ENCODE assay signal across 26 cellular contexts in genomic region chr9:124009835-124010226, GRCh38. TPM values are rescaled to one million over a fixed set of nuclear protein-coding genes. Genes with fewer than 3 reads are reported as not detected.
A peak's percentile ranks its signal among the peaks of the same experiment; 100 is the strongest.
DNase-seq lines count a peak whose midpoint lies in the region; ATAC-seq and TF ChIP-seq lines count a peak whose summit lies in the region.
"Had no signal": no experiment of that assay in that cellular context is flagged by ENCODE, and none has a peak within 500 bp of the region (broad histone marks: within the 10 kb centered on the region; RNA-seq: fewer than 3 reads in every experiment).

No MANE protein-coding gene starts in this region.

- H3K36me3 ChIP-seq in CD4-positive, CD25-positive, alpha-beta regulatory T cell (ENCODE audit: control insufficient read depth, insufficient read depth, low read length): no peaks in the 10 kb centered on the region
- H3K36me3 ChIP-seq: adrenal gland; BLaER1 treated with 17β-estradiol and CSF1 and Interleukin-3, amounts not matched to agents 10 nM and 100 nM; spleen; vagina had no signal

- H3K27ac Mint-ChIP-seq in CD4-positive, CD25-positive, alpha-beta regulatory T cell: no peak overlapping the region
- H3K27ac Mint-ChIP-seq in WTC11 (no peak overlapping the region), endothelial cell (ENCODE audit: unreplicated experiment) (no peak overlapping the region)

- POLR2A ChIA-PET in WTC11 (lab: Charles Lee): no interaction called here

- peak overlapping the region in 3 of 4 donors; percentile 5 to 74 (median 24) for H3K4me3 Mint-ChIP-seq in CD4-positive, CD25-positive, alpha-beta regulatory T cell
- peak overlapping the region; percentile 64 for H3K4me3 Mint-ChIP-seq in WTC11
- H3K4me3 Mint-ChIP-seq in endothelial cell (ENCODE audit: unreplicated experiment): peak overlapping the region; percentile 62
- H3K4me3 Mint-ChIP-seq: activated T-cell treated with anti-CD3 and anti-CD28 coated beads, Interleukin-2, amount 50 U/mL, for 4 hours had no signal

- H3K27ac ChIP-seq in CD4-positive, CD25-positive, alpha-beta regulatory T cell (ENCODE audit: insufficient read depth, low read length, poor library complexity, severe bottlenecking): no peak overlapping the region
- H3K27ac ChIP-seq: A549; adrenal gland; BLaER1 treated with 17β-estradiol and CSF1 and Interleukin-3, amounts not matched to agents 10 nM and 100 nM; psoas muscle; spleen; vagina had no signal

- peaks cover 31% of the 10 kb centered on the region for H3K4me1 ChIP-seq in CD4-positive, CD25-positive, alpha-beta regulatory T cell (ENCODE audit: control insufficient read depth, insufficient read depth, low read length, poor library complexity, severe bottlenecking)

- peaks cover 45% of the 10 kb centered on the region for H3K27me3 ChIP-seq in CD4-positive, CD25-positive, alpha-beta regulatory T cell (ENCODE audit: control insufficient read depth, insufficient read depth, low read length)

- CTCF ChIA-PET in WTC11 (lab: Charles Lee): no interaction called here

- TF ChIP-seq CTCF in WTC11 (IDR thresholded peaks at IDR 0.05) (no peak), endothelial cell (IDR thresholded peaks at IDR 0.05; ENCODE audit: unreplicated experiment) (no peak)

- no peaks in the 10 kb centered on the region for H3K36me3 Mint-ChIP-seq in CD4-positive, CD25-positive, alpha-beta regulatory T cell
- H3K36me3 Mint-ChIP-seq in WTC11 (no peaks in the 10 kb centered on the region), endothelial cell (ENCODE audit: low read depth, unreplicated experiment) (peaks cover 12% of the 10 kb centered on the region)

- peaks cover 0 to 37% (median 15%) of the 10 kb centered on the region in 4 donors for H3K4me1 Mint-ChIP-seq in CD4-positive, CD25-positive, alpha-beta regulatory T cell
- H3K4me1 Mint-ChIP-seq in WTC11 (peaks cover 65% of the 10 kb centered on the region), endothelial cell (ENCODE audit: unreplicated experiment) (peaks cover 21% of the 10 kb centered on the region)

- no peak for ATAC-seq in CD4-positive, CD25-positive, alpha-beta regulatory T cell (ENCODE audit: low read depth in 2 of 2)
- ATAC-seq in WTC11: no peak
- no peak for ATAC-seq in SK-N-SH treated with all-trans-retinoic acid at 6 μM for 48 hours
- no peak for ATAC-seq in HG03280 (IDR thresholded peaks at IDR 0.05; ENCODE audit: unreplicated experiment)
- ATAC-seq: A549; activated T-cell treated with anti-CD3 and anti-CD28 coated beads, Interleukin-2, amount 50 U/mL, for 4 hours; esophagus mucosa; HCT116; left cardiac atrium; psoas muscle had no signal

- DNase-seq in NCI-H2171 treated with DMSO at 0.1 percent for 48 hours (lab: John Stamatoyannopoulos, UW) (peak; percentile 69), NCI-H2171 (lab: John Stamatoyannopoulos, UW) (no peak), WTC11 (ENCODE audit: low spot score) (no peak), endothelial cell (ENCODE audit: low spot score) (no peak), cerebellar nuclear complex (lab: John Stamatoyannopoulos, UW) (no peak)
- DNase-seq in CD4-positive, CD25-positive, alpha-beta regulatory T cell: no peak
- DNase-seq: activated CD4-positive, alpha-beta T cell treated with anti-CD3 and anti-CD28 coated beads for 48 hours; activated T-cell treated with anti-CD3 and anti-CD28 coated beads, Interleukin-2, amount 50 U/mL, for 4 hours; adrenal gland; GDM1; IMR-90; left cardiac atrium; MM.1S; NCI-H1694; NCI-H446; psoas muscle; RPMI8226; SK-N-SH; spleen had no signal

- peaks cover 0 to 5% (median 0%) of the 10 kb centered on the region in 7 donors for H3K9me3 Mint-ChIP-seq in CD4-positive, CD25-positive, alpha-beta regulatory T cell
- H3K9me3 Mint-ChIP-seq in WTC11 (no peaks in the 10 kb centered on the region), endothelial cell (ENCODE audit: unreplicated experiment) (no peaks in the 10 kb centered on the region)
- H3K9me3 Mint-ChIP-seq: activated T-cell treated with anti-CD3 and anti-CD28 coated beads, Interleukin-2, amount 50 U/mL, for 4 hours had no signal

- no peaks in the 10 kb centered on the region for H3K9me3 ChIP-seq in CD4-positive, CD25-positive, alpha-beta regulatory T cell (ENCODE audit: control insufficient read depth in 2 of 2, low read length in 2 of 2)
- H3K9me3 ChIP-seq: A549, adrenal gland, psoas muscle, SK-N-SH, spleen, vagina had no signal

- no peak overlapping the region for H3K4me3 ChIP-seq in CD4-positive, CD25-positive, alpha-beta regulatory T cell (ENCODE audit: low read depth, low read length)
- H3K4me3 ChIP-seq: adrenal gland, psoas muscle, vagina had no signal

- peaks cover 75% of the 10 kb centered on the region for H3K27me3 Mint-ChIP-seq in CD4-positive, CD25-positive, alpha-beta regulatory T cell
- H3K27me3 Mint-ChIP-seq in WTC11 (ENCODE audit: low read depth) (peaks cover 96% of the 10 kb centered on the region), endothelial cell (ENCODE audit: unreplicated experiment) (peaks cover 53% of the 10 kb centered on the region)

TF ChIP-seq in WTC11, 78 proteins besides CTCF, POLR2A, EP300 and RAD21:
- TF ChIP-seq ZNF416 (CRISPR knock-in tag; IDR thresholded peaks at IDR 0.05) (no peak), ZNF232 (CRISPR knock-in tag; IDR thresholded peaks at IDR 0.05) (no peak), TEAD4 (CRISPR knock-in tag; IDR thresholded peaks at IDR 0.05) (no peak), GABPB1 (CRISPR knock-in tag; IDR thresholded peaks at IDR 0.05) (no peak), NFYB (CRISPR knock-in tag; conservative IDR thresholded peaks at IDR 0.05; ENCODE audit: low read depth) (no peak), FOXP1 (CRISPR knock-in tag; IDR thresholded peaks at IDR 0.05; ENCODE audit: borderline replicate concordance) (no peak), NFE2L1 (CRISPR knock-in tag; IDR thresholded peaks at IDR 0.05) (no peak), GTF2I (CRISPR knock-in tag; conservative IDR thresholded peaks at IDR 0.05) (no peak), ZNF671 (CRISPR knock-in tag; IDR thresholded peaks at IDR 0.05) (no peak), JAZF1 (CRISPR knock-in tag; IDR thresholded peaks at IDR 0.05) (no peak)
- TF ChIP-seq, protein P1, sequence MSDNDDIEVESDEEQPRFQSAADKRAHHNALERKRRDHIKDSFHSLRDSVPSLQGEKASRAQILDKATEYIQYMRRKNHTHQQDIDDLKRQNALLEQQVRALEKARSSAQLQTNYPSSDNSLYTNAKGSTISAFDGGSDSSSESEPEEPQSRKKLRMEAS (CRISPR knock-in tag; IDR thresholded peaks at IDR 0.05): no peak

TF ChIP-seq in SK-N-SH treated with all-trans-retinoic acid at 6 μM for 48 hours, 23 proteins besides CTCF, POLR2A, EP300 and RAD21 (continues in another document):
- TF ChIP-seq ZNF565 (CRISPR knock-in tag; conservative IDR thresholded peaks at IDR 0.05; ENCODE audit: low read depth) (no peak), TCF4 (CRISPR knock-in tag; IDR thresholded peaks at IDR 0.05; ENCODE audit: borderline replicate concordance) (no peak), ISL1 (CRISPR knock-in tag; IDR thresholded peaks at IDR 0.05) (no peak), ESRRG (CRISPR knock-in tag; IDR thresholded peaks at IDR 0.05) (no peak), POU6F1 (CRISPR knock-in tag; IDR thresholded peaks at IDR 0.05; ENCODE audit: borderline replicate concordance, low read depth) (no peak), CSRNP3 (CRISPR knock-in tag; IDR thresholded peaks at IDR 0.05) (no peak), ZFP3 (CRISPR knock-in tag; IDR thresholded peaks at IDR 0.05) (no peak), OSR1 (CRISPR knock-in tag; IDR thresholded peaks at IDR 0.05) (no peak), ZC3H10 (CRISPR knock-in tag; IDR thresholded peaks at IDR 0.05) (no peak), CSDC2 (CRISPR knock-in tag; IDR thresholded peaks at IDR 0.05) (no peak), RARB (CRISPR knock-in tag; IDR thresholded peaks at IDR 0.05) (no peak), SNAI2 (CRISPR knock-in tag; IDR thresholded peaks at IDR 0.05) (no peak), ZFP30 (CRISPR knock-in tag; IDR thresholded peaks at IDR 0.05) (no peak)
- TF ChIP-seq, protein P2, sequence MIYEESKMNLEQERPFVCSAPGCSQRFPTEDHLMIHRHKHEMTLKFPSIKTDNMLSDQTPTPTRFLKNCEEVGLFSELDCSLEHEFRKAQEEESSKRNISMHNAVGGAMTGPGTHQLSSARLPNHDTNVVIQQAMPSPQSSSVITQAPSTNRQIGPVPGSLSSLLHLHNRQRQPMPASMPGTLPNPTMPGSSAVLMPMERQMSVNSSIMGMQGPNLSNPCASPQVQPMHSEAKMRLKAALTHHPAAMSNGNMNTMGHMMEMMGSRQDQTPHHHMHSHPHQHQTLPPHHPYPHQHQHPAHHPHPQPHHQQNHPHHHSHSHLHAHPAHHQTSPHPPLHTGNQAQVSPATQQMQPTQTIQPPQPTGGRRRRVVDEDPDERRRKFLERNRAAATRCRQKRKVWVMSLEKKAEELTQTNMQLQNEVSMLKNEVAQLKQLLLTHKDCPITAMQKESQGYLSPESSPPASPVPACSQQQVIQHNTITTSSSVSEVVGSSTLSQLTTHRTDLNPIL (CRISPR knock-in tag; IDR thresholded peaks at IDR 0.05; ENCODE audit: low read depth): no peak

RNA-seq across cellular contexts. Expression of gene LHX2, which starts 1.7 kb away (rescaled TPM):
- total RNA-seq in CD4-positive, CD25-positive, alpha-beta regulatory T cell: not detected
- polyA plus RNA-seq in CD4-positive, CD25-positive, alpha-beta regulatory T cell: not detected
- total RNA-seq in WTC11 (2021) (0.42 to 0.50 TPM in 2 of 3 replicates, not detected in the other), endothelial cell (ENCODE audit: unreplicated experiment) (not detected)
- total RNA-seq: esophagus mucosa, IMR-90, psoas muscle, vagina had no signal
- polyA plus RNA-seq: IMR-90, psoas muscle, SK-N-SH had no signal
